Comparison of ENCODE assay signal across 1 cellular context in genomic region chr19:55391191-55391670, GRCh38.
A peak's percentile ranks its signal among the peaks of the same experiment; 100 is the strongest.
TF ChIP-seq lines count a peak whose summit lies in the region.

No MANE protein-coding gene starts in this region.

TF ChIP-seq in WTC11, 78 proteins besides CTCF, POLR2A, EP300 and RAD21 (continued from another document):
- no peak for TF ChIP-seq ETV6 (CRISPR knock-in tag; IDR thresholded peaks at IDR 0.05)
- TF ChIP-seq ZNF232 (CRISPR knock-in tag; IDR thresholded peaks at IDR 0.05) = no peak
- TF ChIP-seq ELF4 (CRISPR knock-in tag; IDR thresholded peaks at IDR 0.05; ENCODE audit: low read depth) = no peak
- TF ChIP-seq CREM (CRISPR knock-in tag; IDR thresholded peaks at IDR 0.05) = no peak
- no peak for TF ChIP-seq TP53 (CRISPR knock-in tag; IDR thresholded peaks at IDR 0.05)
- TF ChIP-seq ZNF532 (CRISPR knock-in tag; IDR thresholded peaks at IDR 0.05; ENCODE audit: borderline replicate concordance) = no peak
- TF ChIP-seq CBFB (CRISPR knock-in tag; IDR thresholded peaks at IDR 0.05; ENCODE audit: low read depth) = 0 out of 2 replicates have a peak, but pooled peaks have one; percentile 49
- no peak for TF ChIP-seq GRHL2 (CRISPR knock-in tag; IDR thresholded peaks at IDR 0.05; ENCODE audit: insufficient replicate concordance, severe bottlenecking)
- TF ChIP-seq NR3C1 (CRISPR knock-in tag; conservative IDR thresholded peaks at IDR 0.05; ENCODE audit: low read depth) = no peak
- TF ChIP-seq USF2 (CRISPR knock-in tag; IDR thresholded peaks at IDR 0.05) = no peak
